Comparison of ENCODE assay signal across 8 cellular contexts in the genomic region with DNA sequence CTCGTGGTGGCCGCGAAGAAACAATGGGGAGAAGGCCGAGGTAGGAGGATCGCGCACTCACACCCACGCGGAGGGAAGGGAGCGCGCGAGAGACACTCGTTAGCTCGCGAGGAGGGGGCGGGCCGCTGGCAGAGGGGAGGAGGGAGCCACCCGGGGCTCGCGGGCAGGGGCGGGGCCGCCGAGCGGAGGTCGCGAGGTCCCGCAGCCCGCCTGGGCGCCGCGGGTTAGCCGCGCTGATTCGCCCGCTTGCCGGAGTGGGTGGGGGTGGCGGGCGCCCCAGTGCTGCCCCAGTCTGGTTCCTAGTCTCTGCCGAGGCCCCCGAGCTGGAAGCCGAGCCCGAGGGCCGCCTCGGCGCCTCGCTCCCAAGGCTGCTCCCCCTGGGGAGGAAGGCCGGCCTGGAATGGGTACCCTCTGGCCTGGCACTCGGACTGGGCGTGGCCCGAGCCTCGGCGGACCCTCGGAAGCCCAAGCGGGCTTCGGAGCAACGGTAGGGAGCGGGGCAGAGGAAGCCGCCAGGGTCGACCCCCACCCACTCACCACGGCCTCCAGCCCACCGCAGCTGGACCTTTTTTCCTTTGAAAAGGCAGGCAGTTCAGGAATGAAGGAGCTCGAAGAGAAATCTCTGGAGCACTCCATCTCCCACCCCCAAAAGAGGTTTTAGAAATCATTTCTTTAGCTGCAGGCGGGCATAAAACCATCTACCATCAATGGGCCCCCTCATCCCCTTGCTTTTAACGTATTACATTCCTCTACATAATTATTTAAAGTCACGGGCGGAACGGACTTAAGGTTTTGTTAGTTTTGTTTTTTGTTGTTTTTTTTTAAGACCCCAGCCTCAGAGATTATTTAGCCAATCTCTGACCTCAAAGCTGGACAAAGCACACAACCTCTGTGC. TPM values are rescaled to one million over a fixed set of nuclear protein-coding genes. Genes with fewer than 3 reads are reported as not detected.
A peak's percentile ranks its signal among the peaks of the same experiment; 100 is the strongest.
DNase-seq lines count a peak whose midpoint lies in the region; ATAC-seq and TF ChIP-seq lines count a peak whose summit lies in the region.

No MANE protein-coding gene starts in this region.

- no peaks in the 10 kb centered on the region for H3K27me3 ChIP-seq in kidney epithelial cell (ENCODE audit: control insufficient read depth, insufficient read depth, low read length)

- ATAC-seq in HG03025 (IDR thresholded peaks at IDR 0.05; ENCODE audit: low FRiP score, unreplicated experiment): peak; percentile 47
- peak; percentile 76 to 83 for ATAC-seq in activated CD4-positive, CD25-positive, alpha-beta regulatory T cell treated with anti-CD3 and anti-CD28 coated beads, Interleukin-2, amount 50 U/mL, for 24 hours

- no peaks in the 10 kb centered on the region for H3K36me3 ChIP-seq in kidney epithelial cell (ENCODE audit: control insufficient read depth, insufficient read depth, low read length)

- peak overlapping the region; percentile 93 for H3K4me3 ChIP-seq in kidney epithelial cell (ENCODE audit: low read depth, low read length)

- TF ChIP-seq CTCF in kidney epithelial cell (IDR thresholded peaks at IDR 0.05; ENCODE audit: insufficient read depth, low read length, poor library complexity, severe bottlenecking): no peak

- DNase-seq in NCI-H524 (lab: John Stamatoyannopoulos, UW) (peak; percentile 43 to 78), NCI-H524 treated with DMSO at 0.1 percent for 48 hours (lab: John Stamatoyannopoulos, UW) (no peak), NCI-H2171 treated with DMSO at 0.1 percent for 48 hours (lab: John Stamatoyannopoulos, UW) (peak; percentile 90), kidney epithelial cell (ENCODE audit: low read depth) (peak; percentile 38)
- DNase-seq in central memory CD4-positive, alpha-beta T cell: peak; percentile 87
- DNase-seq in stimulated activated CD4-positive, alpha-beta T cell treated with anti-CD3 and anti-CD28 coated beads, Interleukin-12 subunit alpha, Interleukin-12 subunit beta, amount 100 ng/mL, for 48 hours (ENCODE audit: low read depth in 2 of 3, low spot score in 1 of 3): peak; percentile 82 to 90 (median 83)

RNA-seq across cellular contexts. Expression of a gene that starts 0.7 kb away (rescaled TPM):
- total RNA-seq in kidney epithelial cell: 32.1 and 32.5 TPM in 2 replicates

RNA-seq across cellular contexts. Expression of a gene that starts 48.6 kb away (rescaled TPM):
- total RNA-seq in kidney epithelial cell: 33.1 and 52.8 TPM in 2 replicates
